ENCODE assay signal across 1 cellular context in genomic region chr11:57155400-57155799, GRCh38.
A peak's percentile ranks its signal among the peaks of the same experiment; 100 is the strongest.
TF ChIP-seq lines count a peak whose summit lies in the region.

No MANE protein-coding gene starts in this region.

TF ChIP-seq in K562, 482 proteins besides CTCF, POLR2A, EP300 and RAD21 (continued from another document):
- TF ChIP-seq TCF3 (CRISPR knock-in tag; IDR thresholded peaks at IDR 0.05) = peak; percentile 56
- peak; percentile 81 for TF ChIP-seq FOSL1 (tag; conservative IDR thresholded peaks at IDR 0.05)
- TF ChIP-seq HDAC3 (IDR thresholded peaks at IDR 0.05; ENCODE audit: borderline replicate concordance, partially characterized antibody) = peak; percentile 21
- TF ChIP-seq ZNF764 (CRISPR knock-in tag; IDR thresholded peaks at IDR 0.05; ENCODE audit: low read depth) = no peak
- TF ChIP-seq FOXJ2 (tag; IDR thresholded peaks at IDR 0.05) = peak; percentile 94
- TF ChIP-seq MCM5 (IDR thresholded peaks at IDR 0.05; ENCODE audit: low read depth) = no peak
- TF ChIP-seq TBL1XR1 (IDR thresholded peaks at IDR 0.05; ENCODE audit: low read length in 2 of 2) = no peak
- TF ChIP-seq CBFA2T3 (IDR thresholded peaks at IDR 0.05) = peak; percentile 34; the same call in 1 of the 2 replicates
- TF ChIP-seq ZBTB9 (CRISPR knock-in tag; IDR thresholded peaks at IDR 0.05) = 0 out of 2 replicates have a peak, but pooled peaks have one; percentile 25
- TF ChIP-seq TEAD4 (IDR thresholded peaks at IDR 0.05; ENCODE audit: low read length) = peak; percentile 56; the same call in 1 of the 2 replicates
- no peak for TF ChIP-seq TEAD4 (CRISPR knock-in tag; IDR thresholded peaks at IDR 0.05; ENCODE audit: borderline replicate concordance)
- no peak for TF ChIP-seq SIRT6 (IDR thresholded peaks at IDR 0.05; ENCODE audit: low read depth, low read length)
- TF ChIP-seq EWSR1 (IDR thresholded peaks at IDR 0.05; ENCODE audit: borderline replicate concordance, low read depth, partially characterized antibody) = no peak
- peak; percentile 10; the same call in 1 of the 2 replicates for TF ChIP-seq CEBPB (tag; IDR thresholded peaks at IDR 0.05)
- no peak for TF ChIP-seq TAF1 (IDR thresholded peaks at IDR 0.05; ENCODE audit: control insufficient read depth, extremely low read depth, insufficient read depth, low read length, severe bottlenecking)
